Comparison of ENCODE assay signal across 18 cellular contexts in genomic region chr13:20395061-20395916, GRCh38.
"Had no signal": no experiment of that assay in that cellular context is flagged by ENCODE, and none has a peak within 500 bp of the region (broad histone marks: within the 10 kb centered on the region; RNA-seq: fewer than 3 reads in every experiment).

No MANE protein-coding gene starts in this region.

- H3K36me3 ChIP-seq: ascending aorta, brain microvascular endothelial cell, heart right ventricle, lower lobe of right lung, ovary, prostate gland, upper lobe of right lung had no signal

- H3K4me3 ChIP-seq: ascending aorta, dorsolateral prefrontal cortex, heart right ventricle, lower lobe of right lung, ovary, prostate gland, upper lobe of right lung had no signal

- ATAC-seq: lower lobe of right lung; naive thymus-derived CD4-positive, alpha-beta T cell; upper lobe of right lung had no signal

- H3K27me3 ChIP-seq: ascending aorta, brain microvascular endothelial cell, dorsolateral prefrontal cortex, heart right ventricle, ovary, upper lobe of right lung had no signal

- H3K4me1 Mint-ChIP-seq: activated naive CD4-positive, alpha-beta T cell treated with anti-CD3 and anti-CD28 coated beads, Interleukin-2, amount 50 U/mL, for 24 hours had no signal

- H3K4me1 ChIP-seq: ascending aorta, heart right ventricle, lower lobe of right lung, prostate gland, upper lobe of right lung had no signal

- H3K27ac Mint-ChIP-seq: activated naive CD4-positive, alpha-beta T cell treated with anti-CD3 and anti-CD28 coated beads, Interleukin-2, amount 50 U/mL, for 24 hours; activated T-helper 1 cell treated with anti-CD3 and anti-CD28 coated beads, Interleukin-12 subunit alpha, Interleukin-12 subunit beta, Interleukin-2, Interleukin-4 antibody, amounts not matched to agents 30 ng/mL and 10 ng/mL and 1 ng/mL, durations not matched to agents 14 hours and 24 hours and 36 hours had no signal

- H3K27me3 Mint-ChIP-seq: activated naive CD4-positive, alpha-beta T cell treated with anti-CD3 and anti-CD28 coated beads, Interleukin-2, amount 50 U/mL, for 24 hours; naive thymus-derived CD4-positive, alpha-beta T cell had no signal

- DNase-seq: activated CD4-positive, alpha-beta T cell treated with anti-CD3 and anti-CD28 coated beads for 1 hour; activated gamma-delta T cell treated with Interleukin-2 at 50 U/mL for 16 hours; brain microvascular endothelial cell; central memory CD4-positive, alpha-beta T cell; dorsolateral prefrontal cortex; heart right ventricle; lower lobe of right lung; naive thymus-derived CD4-positive, alpha-beta T cell; ovary; stimulated activated CD4-positive, alpha-beta T cell treated with anti-CD3 and anti-CD28 coated beads, Interleukin-4, amount 100 ng/mL, for 24 hours; stimulated activated naive CD4-positive, alpha-beta T cell treated with Interleukin-2 at 50 U/mL for 16 hours; T-helper 9 cell; upper lobe of right lung had no signal

- FAIRE-seq: keratinocyte had no signal

- H3K9me3 ChIP-seq: ascending aorta, heart right ventricle, lower lobe of right lung, ovary, prostate gland, upper lobe of right lung had no signal

- H3K9me3 Mint-ChIP-seq: activated naive CD4-positive, alpha-beta T cell treated with anti-CD3 and anti-CD28 coated beads, Interleukin-2, amount 50 U/mL, for 24 hours; activated T-helper 1 cell treated with anti-CD3 and anti-CD28 coated beads, Interleukin-12 subunit alpha, Interleukin-12 subunit beta, Interleukin-2, Interleukin-4 antibody, amounts not matched to agents 30 ng/mL and 10 ng/mL and 1 ng/mL, durations not matched to agents 14 hours and 24 hours and 36 hours had no signal

- H3K4me3 Mint-ChIP-seq: activated naive CD4-positive, alpha-beta T cell treated with anti-CD3 and anti-CD28 coated beads, Interleukin-2, amount 50 U/mL, for 24 hours; activated T-helper 1 cell treated with anti-CD3 and anti-CD28 coated beads, Interleukin-12 subunit alpha, Interleukin-12 subunit beta, Interleukin-2, Interleukin-4 antibody, amounts not matched to agents 30 ng/mL and 10 ng/mL and 1 ng/mL, durations not matched to agents 14 hours and 24 hours and 36 hours; naive thymus-derived CD4-positive, alpha-beta T cell had no signal

- H3K27ac ChIP-seq: ascending aorta, brain microvascular endothelial cell, dorsolateral prefrontal cortex, heart right ventricle, lower lobe of right lung, ovary, prostate gland, upper lobe of right lung had no signal
